In the genomic region with DNA sequence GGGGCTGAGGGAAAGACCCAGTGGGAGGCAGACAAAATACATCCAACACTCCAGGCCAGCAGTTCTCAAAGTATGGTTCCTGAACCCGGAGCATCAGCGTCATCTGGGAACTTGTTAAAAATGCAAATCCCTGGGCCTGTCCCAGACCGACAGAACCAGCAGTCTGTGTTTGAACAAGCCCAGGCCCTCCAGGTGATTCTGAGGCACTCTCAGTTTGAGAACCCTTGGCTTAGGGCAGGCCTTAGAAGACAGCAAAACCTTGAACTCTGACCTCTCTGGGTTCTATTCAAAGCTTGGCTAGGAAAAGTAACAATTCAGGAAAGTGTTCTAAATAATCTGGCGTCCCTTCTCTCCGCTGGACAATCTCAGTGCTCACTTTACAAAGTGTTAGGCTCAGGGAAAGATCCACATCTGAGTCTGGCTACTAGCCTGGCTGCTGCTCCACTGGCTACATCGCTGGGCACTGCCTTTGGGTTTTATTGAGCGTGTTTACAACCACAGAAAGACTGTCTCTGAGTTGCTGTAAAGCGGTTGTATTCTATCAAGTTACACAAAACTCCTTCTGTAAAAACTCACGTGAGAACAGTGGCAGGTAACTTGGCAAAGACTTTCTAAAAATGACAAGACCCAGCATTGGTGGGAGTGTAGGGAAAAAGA, we compare ENCODE assay signal across 12 cellular contexts.
DNase-seq lines count a peak whose midpoint lies in the region; ATAC-seq and TF ChIP-seq lines count a peak whose summit lies in the region.
"Had no signal": no experiment of that assay in that cellular context is flagged by ENCODE, and none has a peak within 500 bp of the region (broad histone marks: within the 10 kb centered on the region; RNA-seq: fewer than 3 reads in every experiment).

No MANE protein-coding gene starts in this region.

- H3K27ac ChIP-seq in left ventricle myocardium inferior (replicated peaks): no peak overlapping the region
- H3K27ac ChIP-seq: 22Rv1 had no signal

- no peak for TF ChIP-seq POLR2A in erythroblast (IDR thresholded peaks at IDR 0.05; ENCODE audit: low read length)

- DNase-seq in T-helper 1 cell (no peak), left kidney (ENCODE audit: low read depth, low spot score) (peak; percentile 48), erythroblast (lab: John Stamatoyannopoulos, UW) (no peak), putamen (ENCODE audit: low spot score) (no peak), left ventricle myocardium inferior (no peak)
- DNase-seq: stomach had no signal

- H3K4me3 Mint-ChIP-seq in T-helper 1 cell treated with Interleukin-12 subunit alpha and Interleukin-12 subunit beta and Interleukin-4 antibody, amounts not matched to agents 30 μg/mL and 1 μg/mL, for 36 hours: no peak overlapping the region
- H3K4me3 Mint-ChIP-seq: nephron had no signal

- H3K9me3 Mint-ChIP-seq in T-helper 1 cell treated with Interleukin-12 subunit alpha and Interleukin-12 subunit beta and Interleukin-4 antibody, amounts not matched to agents 30 μg/mL and 1 μg/mL, for 36 hours: peaks cover 5% of the 10 kb centered on the region
- H3K9me3 Mint-ChIP-seq: nephron had no signal

- no peaks in the 10 kb centered on the region for H3K9me3 ChIP-seq in left ventricle myocardium inferior (replicated peaks)
- H3K9me3 ChIP-seq: stomach had no signal

- H3K36me3 ChIP-seq in left ventricle myocardium inferior: no peaks in the 10 kb centered on the region
- H3K36me3 ChIP-seq: stomach had no signal

- no peaks in the 10 kb centered on the region for H3K27me3 ChIP-seq in left ventricle myocardium inferior (ENCODE audit: low read depth)
- H3K27me3 ChIP-seq: stomach had no signal

- ATAC-seq in GM21515 (IDR thresholded peaks at IDR 0.05; ENCODE audit: unreplicated experiment) (peak; percentile 16), HG03565 (IDR thresholded peaks at IDR 0.05; ENCODE audit: unreplicated experiment) (peak; percentile 9)
- ATAC-seq: K562 had no signal

- no peak for TF ChIP-seq CTCF in left ventricle myocardium inferior (IDR thresholded peaks at IDR 0.05; ENCODE audit: borderline replicate concordance)

- no peak overlapping the region for H3K4me3 ChIP-seq in left ventricle myocardium inferior
- H3K4me3 ChIP-seq: K562, stomach had no signal

- peaks cover 10% of the 10 kb centered on the region for H3K36me3 Mint-ChIP-seq in T-helper 1 cell treated with Interleukin-12 subunit alpha and Interleukin-12 subunit beta and Interleukin-4 antibody, amounts not matched to agents 30 μg/mL and 1 μg/mL, for 36 hours (ENCODE audit: low read depth)

- intact Hi-C loops in left ventricle myocardium inferior (cut with micrococcal nuclease): no loop called here

- H3K27ac Mint-ChIP-seq in T-helper 1 cell treated with Interleukin-12 subunit alpha and Interleukin-12 subunit beta and Interleukin-4 antibody, amounts not matched to agents 30 μg/mL and 1 μg/mL, for 36 hours: peak overlapping the region; percentile 52
- H3K27ac Mint-ChIP-seq: nephron had no signal

- peaks cover 10% of the 10 kb centered on the region for H3K4me1 ChIP-seq in left ventricle myocardium inferior

- H3K27me3 Mint-ChIP-seq in T-helper 1 cell treated with Interleukin-12 subunit alpha and Interleukin-12 subunit beta and Interleukin-4 antibody, amounts not matched to agents 30 μg/mL and 1 μg/mL, for 36 hours (ENCODE audit: low read depth): no peaks in the 10 kb centered on the region

- H3K4me1 Mint-ChIP-seq in T-helper 1 cell treated with Interleukin-12 subunit alpha and Interleukin-12 subunit beta and Interleukin-4 antibody, amounts not matched to agents 30 μg/mL and 1 μg/mL, for 36 hours (ENCODE audit: low read depth): peaks cover 60% of the 10 kb centered on the region
- H3K4me1 Mint-ChIP-seq: nephron had no signal
